ENCODE assay signal across 2 cellular contexts in the genomic region with DNA sequence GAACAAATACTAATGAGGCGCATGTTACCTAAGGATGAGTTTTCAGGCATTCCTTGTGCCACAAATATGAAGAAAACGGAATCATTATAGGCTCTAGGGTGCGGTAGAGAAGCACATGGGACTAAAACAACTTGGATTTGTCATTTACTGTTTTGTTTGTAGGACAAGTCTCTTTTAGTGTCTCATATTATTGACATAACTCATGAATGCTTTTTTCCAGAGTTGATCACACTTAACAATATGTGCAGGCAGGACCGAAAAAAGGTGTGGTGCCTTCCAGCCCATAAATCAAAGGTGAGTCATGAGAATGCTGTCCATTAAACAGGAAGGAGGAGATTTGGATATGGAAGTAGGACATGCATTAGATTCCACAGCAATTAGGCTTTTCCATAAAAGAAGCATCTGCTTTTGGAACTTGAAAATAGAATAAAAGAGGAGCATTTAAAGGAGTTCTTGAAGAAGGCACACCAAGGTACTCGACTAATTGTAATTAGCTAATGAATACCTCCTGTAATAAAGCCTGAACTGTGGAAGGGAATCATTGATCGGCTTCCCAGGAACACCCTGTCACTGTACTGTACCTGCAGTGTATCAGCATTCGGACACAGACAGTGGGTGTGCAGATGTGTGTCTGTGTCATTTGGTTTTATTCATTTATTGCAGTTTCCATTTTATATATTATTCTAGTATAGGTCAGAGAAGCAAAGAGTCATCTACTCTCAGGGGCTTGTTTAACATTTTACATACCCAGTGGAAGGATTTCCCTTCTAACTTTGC.
A peak's percentile ranks its signal among the peaks of the same experiment; 100 is the strongest.
TF ChIP-seq lines count a peak whose summit lies in the region.

No MANE protein-coding gene starts in this region.

TF ChIP-seq in A549, 52 proteins besides CTCF, POLR2A, EP300 and RAD21 (continued from another document):
- TF ChIP-seq, protein P1, sequence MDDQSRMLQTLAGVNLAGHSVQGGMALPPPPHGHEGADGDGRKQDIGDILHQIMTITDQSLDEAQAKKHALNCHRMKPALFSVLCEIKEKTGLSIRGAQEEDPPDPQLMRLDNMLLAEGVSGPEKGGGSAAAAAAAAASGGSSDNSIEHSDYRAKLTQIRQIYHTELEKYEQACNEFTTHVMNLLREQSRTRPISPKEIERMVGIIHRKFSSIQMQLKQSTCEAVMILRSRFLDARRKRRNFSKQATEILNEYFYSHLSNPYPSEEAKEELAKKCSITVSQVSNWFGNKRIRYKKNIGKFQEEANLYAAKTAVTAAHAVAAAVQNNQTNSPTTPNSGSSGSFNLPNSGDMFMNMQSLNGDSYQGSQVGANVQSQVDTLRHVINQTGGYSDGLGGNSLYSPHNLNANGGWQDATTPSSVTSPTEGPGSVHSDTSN (IDR thresholded peaks at IDR 0.05) = peak; percentile 71; the same call in 1 of the 2 replicates
- no peak for TF ChIP-seq RCOR1 (IDR thresholded peaks at IDR 0.05; ENCODE audit: low read depth, low read length)
- 0 out of 2 replicates have a peak, but pooled peaks have one; percentile 17 for TF ChIP-seq MYC (IDR thresholded peaks at IDR 0.05; ENCODE audit: borderline replicate concordance, low read length)
TF ChIP-seq in A549: peak in this region for 8.

TF ChIP-seq in HCT116, 20 proteins besides CTCF, POLR2A, EP300 and RAD21 (continued from another document):
- TF ChIP-seq, protein P2, sequence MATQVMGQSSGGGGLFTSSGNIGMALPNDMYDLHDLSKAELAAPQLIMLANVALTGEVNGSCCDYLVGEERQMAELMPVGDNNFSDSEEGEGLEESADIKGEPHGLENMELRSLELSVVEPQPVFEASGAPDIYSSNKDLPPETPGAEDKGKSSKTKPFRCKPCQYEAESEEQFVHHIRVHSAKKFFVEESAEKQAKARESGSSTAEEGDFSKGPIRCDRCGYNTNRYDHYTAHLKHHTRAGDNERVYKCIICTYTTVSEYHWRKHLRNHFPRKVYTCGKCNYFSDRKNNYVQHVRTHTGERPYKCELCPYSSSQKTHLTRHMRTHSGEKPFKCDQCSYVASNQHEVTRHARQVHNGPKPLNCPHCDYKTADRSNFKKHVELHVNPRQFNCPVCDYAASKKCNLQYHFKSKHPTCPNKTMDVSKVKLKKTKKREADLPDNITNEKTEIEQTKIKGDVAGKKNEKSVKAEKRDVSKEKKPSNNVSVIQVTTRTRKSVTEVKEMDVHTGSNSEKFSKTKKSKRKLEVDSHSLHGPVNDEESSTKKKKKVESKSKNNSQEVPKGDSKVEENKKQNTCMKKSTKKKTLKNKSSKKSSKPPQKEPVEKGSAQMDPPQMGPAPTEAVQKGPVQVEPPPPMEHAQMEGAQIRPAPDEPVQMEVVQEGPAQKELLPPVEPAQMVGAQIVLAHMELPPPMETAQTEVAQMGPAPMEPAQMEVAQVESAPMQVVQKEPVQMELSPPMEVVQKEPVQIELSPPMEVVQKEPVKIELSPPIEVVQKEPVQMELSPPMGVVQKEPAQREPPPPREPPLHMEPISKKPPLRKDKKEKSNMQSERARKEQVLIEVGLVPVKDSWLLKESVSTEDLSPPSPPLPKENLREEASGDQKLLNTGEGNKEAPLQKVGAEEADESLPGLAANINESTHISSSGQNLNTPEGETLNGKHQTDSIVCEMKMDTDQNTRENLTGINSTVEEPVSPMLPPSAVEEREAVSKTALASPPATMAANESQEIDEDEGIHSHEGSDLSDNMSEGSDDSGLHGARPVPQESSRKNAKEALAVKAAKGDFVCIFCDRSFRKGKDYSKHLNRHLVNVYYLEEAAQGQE (IDR thresholded peaks at IDR 0.05; ENCODE audit: low read depth) = no peak
- TF ChIP-seq ZFX (IDR thresholded peaks at IDR 0.05) (no peak), POLR2AphosphoS5 (IDR thresholded peaks at IDR 0.05; ENCODE audit: low read depth, low read length) (peak; percentile 73), CBX3 (IDR thresholded peaks at IDR 0.05; ENCODE audit: low read depth) (peak; percentile 93), CEBPB (IDR thresholded peaks at IDR 0.05; ENCODE audit: low read depth) (peak; percentile 83), ZNF274 (IDR thresholded peaks at IDR 0.05; ENCODE audit: low read depth, low read length) (no peak), EZH2phosphoT487 (IDR thresholded peaks at IDR 0.05; ENCODE audit: borderline replicate concordance) (no peak), SRF (IDR thresholded peaks at IDR 0.05; ENCODE audit: low read depth) (peak; percentile 79; the same call in 1 of the 2 replicates), ELF1 (IDR thresholded peaks at IDR 0.05; ENCODE audit: borderline replicate concordance, low read depth) (no peak), SIN3A (IDR thresholded peaks at IDR 0.05; ENCODE audit: low read depth) (0 out of 2 replicates have a peak, but pooled peaks have one; percentile 79), FOSL1 (IDR thresholded peaks at IDR 0.05; ENCODE audit: low read depth) (peak; percentile 96), JUND (IDR thresholded peaks at IDR 0.05) (peak; percentile 99), EZH2 (IDR thresholded peaks at IDR 0.05) (no peak), SP1 (IDR thresholded peaks at IDR 0.05; ENCODE audit: low read depth) (peak; percentile 99), TCF7L2 (IDR thresholded peaks at IDR 0.05; ENCODE audit: borderline replicate concordance, extremely low read depth, insufficient read depth, insufficient read length) (peak; percentile 87)
- TF ChIP-seq, protein P3, sequence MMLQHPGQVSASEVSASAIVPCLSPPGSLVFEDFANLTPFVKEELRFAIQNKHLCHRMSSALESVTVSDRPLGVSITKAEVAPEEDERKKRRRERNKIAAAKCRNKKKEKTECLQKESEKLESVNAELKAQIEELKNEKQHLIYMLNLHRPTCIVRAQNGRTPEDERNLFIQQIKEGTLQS (IDR thresholded peaks at IDR 0.05) = no peak
- TF ChIP-seq, protein P4, sequence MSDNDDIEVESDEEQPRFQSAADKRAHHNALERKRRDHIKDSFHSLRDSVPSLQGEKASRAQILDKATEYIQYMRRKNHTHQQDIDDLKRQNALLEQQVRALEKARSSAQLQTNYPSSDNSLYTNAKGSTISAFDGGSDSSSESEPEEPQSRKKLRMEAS (IDR thresholded peaks at IDR 0.05) = peak; percentile 89
